ENCODE assay signal across 9 cellular contexts in genomic region chr15:31332020-31332680, GRCh38. TPM values are rescaled to one million over a fixed set of nuclear protein-coding genes. Genes with fewer than 3 reads are reported as not detected.
DNase-seq lines count a peak whose midpoint lies in the region; ATAC-seq and TF ChIP-seq lines count a peak whose summit lies in the region.
"Had no signal": no experiment of that assay in that cellular context is flagged by ENCODE, and none has a peak within 500 bp of the region (broad histone marks: within the 10 kb centered on the region; RNA-seq: fewer than 3 reads in every experiment).

No MANE protein-coding gene starts in this region.

- H3K9me3 Mint-ChIP-seq in endothelial cell (ENCODE audit: unreplicated experiment) = no peaks in the 10 kb centered on the region
- H3K9me3 Mint-ChIP-seq in stimulated activated naive B cell treated with anti-CD40 and anti-IgM and Interleukin-4, amounts not matched to agents 10 μg/mL and 1 μg/mL and 100 μg/mL, for 72 hours = no peaks in the 10 kb centered on the region

- peaks cover 90% of the 10 kb centered on the region for H3K79me2 ChIP-seq in OCI-LY7 (ENCODE audit: insufficient read depth, low read depth, low read length)

- H3K36me3 Mint-ChIP-seq in endothelial cell (ENCODE audit: low read depth, unreplicated experiment) = no peaks in the 10 kb centered on the region
- H3K36me3 Mint-ChIP-seq in stimulated activated naive B cell treated with anti-CD40 and anti-IgM and Interleukin-4, amounts not matched to agents 10 μg/mL and 1 μg/mL and 100 μg/mL, for 72 hours = peaks cover 21 to 43% of the 10 kb centered on the region in 2 donors

- CTCF ChIA-PET in OCI-LY7 (lab: Charles Lee; ENCODE audit: unreplicated experiment) = interaction anchor here (1.5 kb wide), 1 partner anchor 103 kb away, joined by 5 read pairs; no protein-coding TSS in a partner anchor

- peak overlapping the region; percentile 8 for H3K27ac ChIP-seq in OCI-LY7 (ENCODE audit: low read depth, low read length, poor library complexity, severe bottlenecking)

- H3K4me3 Mint-ChIP-seq in endothelial cell (ENCODE audit: unreplicated experiment) = peak overlapping the region; percentile 27
- H3K4me3 Mint-ChIP-seq in stimulated activated naive B cell treated with anti-CD40 and anti-IgM and Interleukin-4, amounts not matched to agents 10 μg/mL and 1 μg/mL and 100 μg/mL, for 72 hours = peak overlapping the region; percentile 59 to 62

- intact Hi-C loops in OCI-LY7 (cut with micrococcal nuclease; ENCODE audit: unreplicated experiment) = no loop called here

- H3K9me3 ChIP-seq in OCI-LY7 (ENCODE audit: low read length) = no peaks in the 10 kb centered on the region

- no peak overlapping the region for H2AFZ ChIP-seq in OCI-LY7 (ENCODE audit: low read length)

- peak overlapping the region; percentile 89 for H3K4me2 ChIP-seq in OCI-LY7 (ENCODE audit: low read length)

- H3K9me2 ChIP-seq in OCI-LY7 (ENCODE audit: insufficient read depth, low read length) = no peaks in the 10 kb centered on the region

- BruUV-seq in OCI-LY7 (replicated peaks; lab: Mats Ljungman, UMichigan) = no TSS peak

- peak; percentile 37 to 45 for DNase-seq in activated CD4-positive, alpha-beta T cell treated with anti-CD3 and anti-CD28 coated beads, Interleukin-2, amount 50 U/mL, for 48 hours
- DNase-seq in activated CD4-positive, alpha-beta T cell treated with anti-CD3 and anti-CD28 coated beads for 48 hours = no peak
- DNase-seq in OCI-LY7 (ENCODE audit: low spot score) = no peak
- no peak for DNase-seq in endothelial cell (ENCODE audit: low spot score)
- DNase-seq in stimulated activated naive B cell treated with anti-CD40 and anti-IgM and Interleukin-4, amounts not matched to agents 10 μg/mL and 1 μg/mL and 100 μg/mL, for 72 hours = no peak
- DNase-seq in NCI-H1436 (lab: John Stamatoyannopoulos, UW) = no peak
- no peak for DNase-seq in DMS 273 treated with DMSO at 0.1 percent for 48 hours (lab: John Stamatoyannopoulos, UW)
- DNase-seq: stimulated activated CD4-positive, alpha-beta T cell treated with anti-CD3 and anti-CD28 coated beads, Interleukin-4, amount 100 ng/mL, for 24 hours had no signal

- no peak for ATAC-seq in stimulated activated naive B cell treated with anti-CD40 and anti-IgM and Interleukin-4, amounts not matched to agents 10 μg/mL and 1 μg/mL and 100 μg/mL, for 72 hours (replicated peaks)
- no peak for ATAC-seq in HG03521 (IDR thresholded peaks at IDR 0.05; ENCODE audit: unreplicated experiment)

- peaks cover 11% of the 10 kb centered on the region for H3K27me3 Mint-ChIP-seq in endothelial cell (ENCODE audit: unreplicated experiment)
- no peaks in the 10 kb centered on the region for H3K27me3 Mint-ChIP-seq in stimulated activated naive B cell treated with anti-CD40 and anti-IgM and Interleukin-4, amounts not matched to agents 10 μg/mL and 1 μg/mL and 100 μg/mL, for 72 hours

- no peak for TF ChIP-seq CTCF in OCI-LY7 (conservative IDR thresholded peaks at IDR 0.05; ENCODE audit: low read length)
- TF ChIP-seq CTCF in endothelial cell (IDR thresholded peaks at IDR 0.05; ENCODE audit: unreplicated experiment) = no peak

- peaks cover 79% of the 10 kb centered on the region for H3K4me1 ChIP-seq in OCI-LY7 (ENCODE audit: insufficient read depth, low read length, poor library complexity, severe bottlenecking)

- POLR2A ChIA-PET in OCI-LY7 (lab: Charles Lee) = interaction anchor here (1.0 to 1.5 kb wide), 5 partner anchors 17 to 126 kb away, joined by 3 to 7 read pairs (median 3); no protein-coding TSS in a partner anchor

- H3K4me3 ChIP-seq in OCI-LY7 (ENCODE audit: low read depth, low read length, poor library complexity, severe bottlenecking) = peak overlapping the region; percentile 10

- peaks cover 27% of the 10 kb centered on the region for H3K4me1 Mint-ChIP-seq in endothelial cell (ENCODE audit: unreplicated experiment)
- H3K4me1 Mint-ChIP-seq in stimulated activated naive B cell treated with anti-CD40 and anti-IgM and Interleukin-4, amounts not matched to agents 10 μg/mL and 1 μg/mL and 100 μg/mL, for 72 hours = peaks cover 64 to 76% of the 10 kb centered on the region in 2 donors

- peaks cover 33% of the 10 kb centered on the region; the same call in 1 of the 2 replicates for H4K20me1 ChIP-seq in OCI-LY7 (ENCODE audit: insufficient read depth, low read length)

- H3K36me3 ChIP-seq in OCI-LY7 (ENCODE audit: insufficient read depth, low read length) = peaks cover 31% of the 10 kb centered on the region

- no peak overlapping the region for H3K27ac Mint-ChIP-seq in endothelial cell (ENCODE audit: unreplicated experiment)
- H3K27ac Mint-ChIP-seq in stimulated activated naive B cell treated with anti-CD40 and anti-IgM and Interleukin-4, amounts not matched to agents 10 μg/mL and 1 μg/mL and 100 μg/mL, for 72 hours = peak overlapping the region; percentile 65

RNA-seq across cellular contexts. Expression of gene KLF13, which starts 5.5 kb away (rescaled TPM):
- 62.0 and 64.6 TPM in 2 replicates for total RNA-seq in OCI-LY7 (2014; rRNA removed; shearing (Covaris generic))
- total RNA-seq in OCI-LY7 (2022) (62.6 and 63.2 TPM in 2 replicates), endothelial cell (ENCODE audit: unreplicated experiment) (45.1 TPM)

Comparison
In these comparisons a context has a peak if more than half of its experiments do, and no peak if none do; other contexts are left out.
1. DNase-seq: peak in activated CD4-positive, alpha-beta T cell treated with anti-CD3 and anti-CD28 coated beads, Interleukin-2, amount 50 U/mL, for 48 hours (2 of 2); none in activated CD4-positive, alpha-beta T cell treated with anti-CD3 and anti-CD28 coated beads for 48 hours (single experiment), OCI-LY7 (single experiment), endothelial cell (single experiment), stimulated activated naive B cell treated with anti-CD40 and anti-IgM and Interleukin-4, amounts not matched to agents 10 μg/mL and 1 μg/mL and 100 μg/mL, for 72 hours (single experiment), NCI-H1436 (single experiment) and DMS 273 treated with DMSO at 0.1 percent for 48 hours (single experiment).